Comparison of ENCODE assay signal across 1 cellular context in genomic region chr16:87035053-87035452, GRCh38.
TF ChIP-seq lines count a peak whose summit lies in the region.

No MANE protein-coding gene starts in this region.

TF ChIP-seq in HepG2, 621 proteins besides CTCF, POLR2A, EP300 and RAD21:
- TF ChIP-seq ZBTB40 (IDR thresholded peaks at IDR 0.05) (no peak), ZBTB40 (CRISPR knock-in tag; IDR thresholded peaks at IDR 0.05) (peak; percentile 95), RXRA (CRISPR knock-in tag; IDR thresholded peaks at IDR 0.05) (no peak)
